9 cellular contexts compared by ENCODE assay signal in genomic region chr20:50189681-50190250, GRCh38. TPM values are rescaled to one million over a fixed set of nuclear protein-coding genes. Genes with fewer than 3 reads are reported as not detected.
DNase-seq lines count a peak whose midpoint lies in the region; ATAC-seq and TF ChIP-seq lines count a peak whose summit lies in the region.
"Had no signal": no experiment of that assay in that cellular context is flagged by ENCODE, and none has a peak within 500 bp of the region (broad histone marks: within the 10 kb centered on the region; RNA-seq: fewer than 3 reads in every experiment).

No MANE protein-coding gene starts in this region.

- H3K27me3 Mint-ChIP-seq in activated T-cell treated with anti-CD3 and anti-CD28 coated beads, Interleukin-2, amount 50 U/mL, for 4 hours (ENCODE audit: low read depth), result peaks cover 8% of the 10 kb centered on the region

- peak overlapping the region; percentile 99 to 100 for H3K27ac ChIP-seq in right atrium auricular region
- H3K27ac ChIP-seq in skin epidermis, result peak overlapping the region in 20 of 21 experiments; percentile 89 to 99 (median 98)

- H3K4me1 ChIP-seq in right atrium auricular region, result peaks cover 0 to 33% of the 10 kb centered on the region in 2 donors

- peak; percentile 84 for DNase-seq in Right ventricle myocardium inferior (ENCODE audit: missing footprints)
- DNase-seq in cardiac septum (ENCODE audit: low spot score), result no peak
- peak; percentile 30 for DNase-seq in activated T-cell treated with anti-CD3 and anti-CD28 coated beads, Interleukin-2, amount 50 U/mL, for 4 hours
- peak; percentile 61 for DNase-seq in right atrium auricular region (ENCODE audit: low spot score)

- no peak for TF ChIP-seq CTCF in right atrium auricular region (IDR thresholded peaks at IDR 0.05)

- no peaks in the 10 kb centered on the region for H3K9me3 ChIP-seq in right atrium auricular region

- peaks cover 26% of the 10 kb centered on the region for H3K36me3 ChIP-seq in right atrium auricular region

- no peaks in the 10 kb centered on the region for H3K27me3 ChIP-seq in right atrium auricular region

- peaks cover 5% of the 10 kb centered on the region for H3K36me3 Mint-ChIP-seq in activated T-cell treated with anti-CD3 and anti-CD28 coated beads, Interleukin-2, amount 50 U/mL, for 4 hours (ENCODE audit: insufficient read depth)

- H3K4me1 Mint-ChIP-seq in activated T-cell treated with anti-CD3 and anti-CD28 coated beads, Interleukin-2, amount 50 U/mL, for 4 hours (ENCODE audit: low read depth), result peaks cover 21% of the 10 kb centered on the region

- ATAC-seq in Right ventricle myocardium inferior, result no peak
- ATAC-seq in activated T-cell treated with anti-CD3 and anti-CD28 coated beads, Interleukin-2, amount 50 U/mL, for 4 hours, result no peak
- no peak for ATAC-seq in HG02970 (IDR thresholded peaks at IDR 0.05; ENCODE audit: low FRiP score, unreplicated experiment)
- no peak for ATAC-seq in HG03521 (IDR thresholded peaks at IDR 0.05; ENCODE audit: unreplicated experiment)
- ATAC-seq in GM19351 (IDR thresholded peaks at IDR 0.05; ENCODE audit: unreplicated experiment), result no peak

- H3K9me3 Mint-ChIP-seq in activated T-cell treated with anti-CD3 and anti-CD28 coated beads, Interleukin-2, amount 50 U/mL, for 4 hours, result no peaks in the 10 kb centered on the region
- H3K9me3 Mint-ChIP-seq: stimulated activated naive CD8-positive, alpha-beta T cell treated with anti-CD3 and anti-CD28 coated beads, Interleukin-15, Interleukin-2, amounts not matched to agents 100 ng/mL and 50 ng/mL, for 24 hours had no signal

- H3K4me3 ChIP-seq in right atrium auricular region (peak overlapping the region; percentile 80 to 92), skin epidermis (peak overlapping the region; percentile 75 to 92 (median 87))

- intact Hi-C loops in Right ventricle myocardium inferior (cut with DNase I) (loop anchor here (1.0 to 10.0 kb wide), 4 partner anchors 209 to 555 kb away; no protein-coding TSS in a partner anchor), cardiac septum (cut with DNase I) (loop anchor here (2.0 to 5.0 kb wide), 5 partner anchors 88 to 387 kb away; no protein-coding TSS in a partner anchor)

- H3K4me3 Mint-ChIP-seq in activated T-cell treated with anti-CD3 and anti-CD28 coated beads, Interleukin-2, amount 50 U/mL, for 4 hours, result peak overlapping the region; percentile 58

RNA-seq across cellular contexts. Expression of gene CEBPB, which starts 0.9 kb away (rescaled TPM):
- 62.4 TPM for total RNA-seq in Right ventricle myocardium inferior
- 33.2 TPM for total RNA-seq in cardiac septum
- 10 to 100 TPM; 32.8 to 36.6 (median 35.2) TPM for total RNA-seq in activated T-cell treated with anti-CD3 and anti-CD28 coated beads, Interleukin-2, amount 50 U/mL, for 4 hours
- 100 to 1,000 TPM in 1 of 2 donors, 10 to 100 TPM in 1; 61.3 to 102 TPM for total RNA-seq in right atrium auricular region

RNA-seq across cellular contexts. Expression of gene PEDS1, which starts 36.2 kb away (rescaled TPM):
- total RNA-seq in Right ventricle myocardium inferior, result 31.2 TPM
- total RNA-seq in cardiac septum, result 15.2 TPM
- 10 to 100 TPM; 21.6 to 22.5 (median 21.9) TPM for total RNA-seq in activated T-cell treated with anti-CD3 and anti-CD28 coated beads, Interleukin-2, amount 50 U/mL, for 4 hours
- 10 to 100 TPM; 26.1 to 30.7 TPM for total RNA-seq in right atrium auricular region
